ENCODE assay signal across 12 cellular contexts in genomic region chr2:101829018-101829396, GRCh38.
DNase-seq lines count a peak whose midpoint lies in the region; ATAC-seq and TF ChIP-seq lines count a peak whose summit lies in the region.
"Had no signal": no experiment of that assay in that cellular context is flagged by ENCODE, and none has a peak within 500 bp of the region (broad histone marks: within the 10 kb centered on the region; RNA-seq: fewer than 3 reads in every experiment).

No MANE protein-coding gene starts in this region.

- H3K4me3 ChIP-seq in CD4-positive, CD25-positive, alpha-beta regulatory T cell (ENCODE audit: low read depth, low read length) = peak overlapping the region; percentile 63
- H3K4me3 ChIP-seq in OCI-LY3 (ENCODE audit: low read length) (no peak overlapping the region), WERI-Rb-1 (ENCODE audit: low read depth, low read length) (no peak overlapping the region), A673 (ENCODE audit: low read depth, low read length, poor library complexity, severe bottlenecking) (no peak overlapping the region)
- H3K4me3 ChIP-seq in naive thymus-derived CD4-positive, alpha-beta T cell (ENCODE audit: low read length) = no peak overlapping the region
- H3K4me3 ChIP-seq: colonic mucosa had no signal

- peak overlapping the region; percentile 41 for H3K4me2 ChIP-seq in OCI-LY3 (ENCODE audit: low read length)

- ATAC-seq in CD4-positive, CD25-positive, alpha-beta regulatory T cell (ENCODE audit: low read depth in 2 of 2) = no peak
- ATAC-seq in naive thymus-derived CD4-positive, alpha-beta T cell = no peak
- no peak for ATAC-seq in GM19351 (IDR thresholded peaks at IDR 0.05; ENCODE audit: unreplicated experiment)

- TF ChIP-seq CTCF in OCI-LY3 (IDR thresholded peaks at IDR 0.05; ENCODE audit: low read depth, low read length) = no peak
- no peak for TF ChIP-seq CTCF in WERI-Rb-1 (IDR thresholded peaks at IDR 0.05; ENCODE audit: low read depth, low read length)
- TF ChIP-seq CTCF in A673 (conservative IDR thresholded peaks at IDR 0.05; ENCODE audit: low read depth, low read length) = no peak

- peaks cover 24% of the 10 kb centered on the region for H3K79me2 ChIP-seq in OCI-LY3 (ENCODE audit: low read length)

- no peak overlapping the region for H3K9ac ChIP-seq in OCI-LY3 (ENCODE audit: low read length)

- CTCF ChIA-PET in naive thymus-derived CD4-positive, alpha-beta T cell (lab: Charles Lee) = interaction anchor here (0.6 to 6.7 kb wide), 12 partner anchors 10 to 661 kb away, joined by 3 to 84 read pairs (median 3); no protein-coding TSS in a partner anchor
- CTCF ChIA-PET in A673 (lab: Charles Lee) = interaction anchor here (0.6 kb wide), 1 partner anchor 132 kb away, joined by 10 read pairs; no protein-coding TSS in a partner anchor

- H3K36me3 ChIP-seq in CD4-positive, CD25-positive, alpha-beta regulatory T cell (ENCODE audit: control insufficient read depth, insufficient read depth, low read length) = peaks cover 63% of the 10 kb centered on the region
- H3K36me3 ChIP-seq in OCI-LY3 (replicated peaks; ENCODE audit: low read depth, low read length) (peaks cover 59% of the 10 kb centered on the region), WERI-Rb-1 (peaks cover 76% of the 10 kb centered on the region), A673 (ENCODE audit: insufficient read depth, low read length, poor library complexity, severe bottlenecking) (peaks cover 40% of the 10 kb centered on the region)
- peaks cover under 1 to 38% (median 6%) of the 10 kb centered on the region in 3 experiments for H3K36me3 ChIP-seq in naive thymus-derived CD4-positive, alpha-beta T cell (ENCODE audit: control insufficient read depth in 2 of 3, insufficient read depth in 3 of 3, low read length in 3 of 3)
- H3K36me3 ChIP-seq: colonic mucosa had no signal

- H3K36me3 Mint-ChIP-seq in CD4-positive, CD25-positive, alpha-beta regulatory T cell = peaks cover 27% of the 10 kb centered on the region
- H3K36me3 Mint-ChIP-seq in naive thymus-derived CD4-positive, alpha-beta T cell = peaks cover 5 to 38% (median 19%) of the 10 kb centered on the region in 5 donors

- no peaks in the 10 kb centered on the region for H3K9me3 Mint-ChIP-seq in CD4-positive, CD25-positive, alpha-beta regulatory T cell
- no peaks in the 10 kb centered on the region for H3K9me3 Mint-ChIP-seq in naive thymus-derived CD4-positive, alpha-beta T cell

- no peaks in the 10 kb centered on the region for H3K27me3 ChIP-seq in CD4-positive, CD25-positive, alpha-beta regulatory T cell (ENCODE audit: control insufficient read depth, insufficient read depth, low read length)
- no peaks in the 10 kb centered on the region for H3K27me3 ChIP-seq in OCI-LY3 (ENCODE audit: low read depth, low read length)
- no peaks in the 10 kb centered on the region for H3K27me3 ChIP-seq in naive thymus-derived CD4-positive, alpha-beta T cell (ENCODE audit: control insufficient read depth in 2 of 2, insufficient read depth in 2 of 2, low read length in 2 of 2)
- H3K27me3 ChIP-seq in WERI-Rb-1 (ENCODE audit: insufficient read depth, low read depth, severe bottlenecking) = no peaks in the 10 kb centered on the region
- no peaks in the 10 kb centered on the region for H3K27me3 ChIP-seq in A673 (replicated peaks; ENCODE audit: insufficient read depth, low read depth, low read length, poor library complexity)
- H3K27me3 ChIP-seq: colonic mucosa had no signal

- H2AFZ ChIP-seq in OCI-LY3 (ENCODE audit: low read depth, low read length) = no peak overlapping the region

- peak overlapping the region in 2 of 3 donors; percentile 9 to 42 for H3K27ac Mint-ChIP-seq in CD4-positive, CD25-positive, alpha-beta regulatory T cell
- H3K27ac Mint-ChIP-seq in naive thymus-derived CD4-positive, alpha-beta T cell = peak overlapping the region; percentile 31 to 89 (median 79)

- peaks cover 25% of the 10 kb centered on the region for H4K20me1 ChIP-seq in OCI-LY3 (ENCODE audit: insufficient read depth, low read length)

- POLR2A ChIA-PET in naive thymus-derived CD4-positive, alpha-beta T cell (lab: Charles Lee) = interaction anchor here (0.8 to 3.4 kb wide), 4 partner anchors 10 to 129 kb away, joined by 3 to 25 read pairs (median 7); no protein-coding TSS in a partner anchor
- POLR2A ChIA-PET in A673 (lab: Charles Lee; ENCODE audit: low non-redundant PET) = no interaction called here

- H3K27ac ChIP-seq in CD4-positive, CD25-positive, alpha-beta regulatory T cell (ENCODE audit: insufficient read depth, low read length, poor library complexity, severe bottlenecking) = peak overlapping the region; percentile 44
- H3K27ac ChIP-seq in OCI-LY3 (ENCODE audit: low read length) (peak overlapping the region; percentile 34), epithelial cell of prostate (peak overlapping the region; percentile 29), WERI-Rb-1 (no peak overlapping the region), A673 (ENCODE audit: low read depth, low read length, poor library complexity, severe bottlenecking) (no peak overlapping the region)
- H3K27ac ChIP-seq in naive thymus-derived CD4-positive, alpha-beta T cell (ENCODE audit: low read depth, low read length) = peak overlapping the region; percentile 33
- H3K27ac ChIP-seq: colonic mucosa, HL-60 had no signal

- no peaks in the 10 kb centered on the region for H3K27me3 Mint-ChIP-seq in CD4-positive, CD25-positive, alpha-beta regulatory T cell
- no peaks in the 10 kb centered on the region for H3K27me3 Mint-ChIP-seq in naive thymus-derived CD4-positive, alpha-beta T cell

- no TSS peak for BruUV-seq in A673 (replicated peaks; lab: Mats Ljungman, UMichigan)

- no peaks in the 10 kb centered on the region for H3K9me3 ChIP-seq in CD4-positive, CD25-positive, alpha-beta regulatory T cell (ENCODE audit: control insufficient read depth in 2 of 2, low read length in 2 of 2)
- H3K9me3 ChIP-seq in OCI-LY3 (ENCODE audit: insufficient read depth, low read length) = no peaks in the 10 kb centered on the region
- H3K9me3 ChIP-seq in naive thymus-derived CD4-positive, alpha-beta T cell (ENCODE audit: control insufficient read depth in 2 of 3, low read length in 3 of 3) = no peaks in the 10 kb centered on the region
- H3K9me3 ChIP-seq in WERI-Rb-1 (ENCODE audit: severe bottlenecking) = no peaks in the 10 kb centered on the region
- no peaks in the 10 kb centered on the region for H3K9me3 ChIP-seq in A673 (ENCODE audit: low read depth, low read length, poor library complexity, severe bottlenecking)
- H3K9me3 ChIP-seq: colonic mucosa had no signal

- peaks cover 57% of the 10 kb centered on the region for H3K4me1 ChIP-seq in CD4-positive, CD25-positive, alpha-beta regulatory T cell (ENCODE audit: control insufficient read depth, insufficient read depth, low read length, poor library complexity, severe bottlenecking)
- H3K4me1 ChIP-seq in OCI-LY3 (ENCODE audit: low read length) (peaks cover 32% of the 10 kb centered on the region), A673 (ENCODE audit: insufficient read depth, low read length, poor library complexity, severe bottlenecking) (no peaks in the 10 kb centered on the region)
- peaks cover 13 to 49% of the 10 kb centered on the region in 2 donors for H3K4me1 ChIP-seq in naive thymus-derived CD4-positive, alpha-beta T cell (ENCODE audit: control insufficient read depth in 2 of 2, insufficient read depth in 2 of 2, low read length in 2 of 2)
- H3K4me1 ChIP-seq: colonic mucosa had no signal

- peaks cover 29 to 62% (median 57%) of the 10 kb centered on the region in 4 donors for H3K4me1 Mint-ChIP-seq in CD4-positive, CD25-positive, alpha-beta regulatory T cell
- H3K4me1 Mint-ChIP-seq in naive thymus-derived CD4-positive, alpha-beta T cell = peaks cover 50 to 77% (median 66%) of the 10 kb centered on the region in 7 donors

- peak overlapping the region in 2 of 4 donors; percentile 8 to 55 for H3K4me3 Mint-ChIP-seq in CD4-positive, CD25-positive, alpha-beta regulatory T cell
- peak overlapping the region in 9 of 10 donors; percentile 9 to 85 (median 64) for H3K4me3 Mint-ChIP-seq in naive thymus-derived CD4-positive, alpha-beta T cell

- no peak for DNase-seq in CD4-positive, CD25-positive, alpha-beta regulatory T cell
- no peak for DNase-seq in epithelial cell of prostate (ENCODE audit: low read depth, low spot score)
- DNase-seq in naive thymus-derived CD4-positive, alpha-beta T cell = no peak
- DNase-seq in WERI-Rb-1 = no peak
- no peak for DNase-seq in NOMO-1 treated with DMSO at 0.1 percent for 48 hours (lab: John Stamatoyannopoulos, UW; ENCODE audit: unreplicated experiment)
- no peak for DNase-seq in A673 (ENCODE audit: low spot score)
- DNase-seq: colonic mucosa; stimulated activated CD4-positive, alpha-beta T cell treated with anti-CD3 and anti-CD28 coated beads, Interleukin-15, amount 100 ng/mL, for 24 hours; stimulated activated CD8-positive, alpha-beta memory T cell treated with anti-CD3 and anti-CD28 coated beads, Interleukin-4, amount 100 ng/mL, for 48 hours had no signal

- intact Hi-C loops in naive thymus-derived CD4-positive, alpha-beta T cell (cut with micrococcal nuclease) = loop anchor here (5.0 kb wide), 2 partner anchors 37 to 177 kb away; no protein-coding TSS in a partner anchor
- intact Hi-C loops in A673 (cut with micrococcal nuclease; ENCODE audit: unreplicated experiment) = no loop called here

Comparison
In these comparisons a context has a peak if more than half of its experiments do, and no peak if none do; other contexts are left out.
1. H3K27ac ChIP-seq: peak in CD4-positive, CD25-positive, alpha-beta regulatory T cell (single experiment), OCI-LY3 (single experiment), epithelial cell of prostate (single experiment) and naive thymus-derived CD4-positive, alpha-beta T cell (single experiment); none in WERI-Rb-1 (single experiment) and A673 (single experiment).